In the genomic region with DNA sequence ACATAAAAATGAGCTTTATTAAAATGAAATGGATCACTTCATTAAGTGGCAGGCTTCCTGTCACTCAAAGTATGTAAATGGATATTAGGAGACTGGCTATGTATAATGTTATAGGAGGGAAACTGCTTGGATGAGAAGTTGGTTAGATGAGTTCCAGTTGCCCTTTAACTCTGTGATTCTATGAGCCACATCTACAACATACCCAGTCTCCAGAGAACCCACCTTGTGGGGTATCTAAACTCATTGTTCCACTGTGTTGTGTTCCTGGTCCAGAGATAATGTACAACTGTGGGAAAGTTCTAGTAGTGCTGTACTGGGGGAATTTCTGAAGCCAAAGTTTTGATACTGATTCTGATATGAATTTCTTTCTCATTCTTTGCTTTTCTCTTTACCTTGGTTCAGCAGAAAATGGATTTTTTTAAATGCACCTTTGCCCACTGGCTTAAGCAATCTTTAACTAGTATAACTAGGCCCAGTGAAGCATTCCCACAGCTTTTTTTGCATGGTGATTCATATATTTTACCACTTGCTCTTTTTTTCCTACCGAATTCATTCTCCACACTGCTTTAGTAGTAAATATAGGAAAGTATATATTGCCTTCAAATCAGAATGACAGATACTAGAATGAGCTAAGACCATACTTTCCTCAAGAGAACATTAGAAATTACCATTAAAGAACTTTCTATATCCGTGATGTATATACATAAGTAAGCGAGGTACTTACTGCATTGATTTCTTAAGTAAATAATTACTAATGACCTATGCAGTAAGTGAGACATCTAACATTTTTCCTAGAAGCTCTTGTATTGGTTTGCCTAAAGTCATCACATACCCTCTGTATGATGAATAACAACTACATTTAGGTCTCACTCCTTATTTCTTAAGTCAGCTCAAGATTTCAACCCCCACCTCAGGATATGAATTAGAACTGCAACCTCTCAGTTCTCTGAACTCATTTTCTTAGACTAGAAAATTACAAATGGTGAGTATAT, we compare ENCODE assay signal across 1 cellular context.
TF ChIP-seq lines count a peak whose summit lies in the region.

No MANE protein-coding gene starts in this region.

TF ChIP-seq in IMR-90, 13 proteins besides CTCF, POLR2A, EP300 and RAD21:
- 0 out of 2 replicates have a peak, but pooled peaks have one; percentile 6 for TF ChIP-seq CEBPB (IDR thresholded peaks at IDR 0.05; ENCODE audit: low read depth, low read length)
- TF ChIP-seq, protein P1, sequence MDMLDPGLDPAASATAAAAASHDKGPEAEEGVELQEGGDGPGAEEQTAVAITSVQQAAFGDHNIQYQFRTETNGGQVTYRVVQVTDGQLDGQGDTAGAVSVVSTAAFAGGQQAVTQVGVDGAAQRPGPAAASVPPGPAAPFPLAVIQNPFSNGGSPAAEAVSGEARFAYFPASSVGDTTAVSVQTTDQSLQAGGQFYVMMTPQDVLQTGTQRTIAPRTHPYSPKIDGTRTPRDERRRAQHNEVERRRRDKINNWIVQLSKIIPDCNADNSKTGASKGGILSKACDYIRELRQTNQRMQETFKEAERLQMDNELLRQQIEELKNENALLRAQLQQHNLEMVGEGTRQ (IDR thresholded peaks at IDR 0.05; ENCODE audit: low read depth, low read length): no peak
